In genomic region chr5:181170237-181170830, GRCh38 we compare ENCODE assay signal across 9 cellular contexts. TPM values are rescaled to one million over a fixed set of nuclear protein-coding genes. Genes with fewer than 3 reads are reported as not detected.
DNase-seq lines count a peak whose midpoint lies in the region; ATAC-seq and TF ChIP-seq lines count a peak whose summit lies in the region.
"Had no signal": no experiment of that assay in that cellular context is flagged by ENCODE, and none has a peak within 500 bp of the region (broad histone marks: within the 10 kb centered on the region; RNA-seq: fewer than 3 reads in every experiment).

No MANE protein-coding gene starts in this region.

- peak overlapping the region; percentile 40 for H3K27ac Mint-ChIP-seq in activated CD4-positive, alpha-beta memory T cell treated with anti-CD3 and anti-CD28 coated beads, Interleukin-2, amount 10 ng/mL, durations not matched to agents 7 days and 5 days

- peaks cover 66% of the 10 kb centered on the region for H3K4me1 Mint-ChIP-seq in activated CD4-positive, alpha-beta memory T cell treated with anti-CD3 and anti-CD28 coated beads, Interleukin-2, amount 10 ng/mL, durations not matched to agents 7 days and 5 days

- TF ChIP-seq CTCF in esophagus squamous epithelium (IDR thresholded peaks at IDR 0.05), result no peak
- no peak for TF ChIP-seq CTCF in body of pancreas (IDR thresholded peaks at IDR 0.05)

- no peaks in the 10 kb centered on the region for H3K9me3 Mint-ChIP-seq in activated CD4-positive, alpha-beta memory T cell treated with anti-CD3 and anti-CD28 coated beads, Interleukin-2, amount 10 ng/mL, durations not matched to agents 7 days and 5 days

- H2AFZ ChIP-seq in ACC112 (ENCODE audit: low read length, unreplicated experiment), result peak overlapping the region; percentile 56

- H3K4me1 ChIP-seq in ACC112 (ENCODE audit: control insufficient read depth, insufficient read depth, low read length, unreplicated experiment), result peaks cover 15% of the 10 kb centered on the region
- peaks cover 8% of the 10 kb centered on the region for H3K4me1 ChIP-seq in iPS-15b (ENCODE audit: control insufficient read depth, insufficient read depth, low read length)
- peaks cover 0 to 39% (median 5%) of the 10 kb centered on the region in 3 donors for H3K4me1 ChIP-seq in esophagus squamous epithelium
- H3K4me1 ChIP-seq in body of pancreas, result peaks cover 12% of the 10 kb centered on the region

- H3K27me3 ChIP-seq in ACC112 (ENCODE audit: insufficient read depth, low read length), result peaks cover 12% of the 10 kb centered on the region; the same call in 1 of the 2 replicates
- H3K27me3 ChIP-seq in iPS-15b (ENCODE audit: control insufficient read depth, insufficient read depth, low read length), result peaks cover 61% of the 10 kb centered on the region
- peaks cover 0 to 100% (median 15%) of the 10 kb centered on the region in 4 donors for H3K27me3 ChIP-seq in esophagus squamous epithelium
- peaks cover 0 to 61% of the 10 kb centered on the region in 2 donors for H3K27me3 ChIP-seq in body of pancreas

- DNase-seq in activated CD4-positive, alpha-beta memory T cell treated with anti-CD3 and anti-CD28 coated beads, Interleukin-2, amount 10 ng/mL, durations not matched to agents 7 days and 5 days, result no peak
- DNase-seq in posterior cingulate gyrus, result no peak
- no peak for DNase-seq in esophagus squamous epithelium (lab: John Stamatoyannopoulos, UW)
- no peak for DNase-seq in body of pancreas
- no peak for DNase-seq in DMS 273 treated with DMSO at 0.1 percent for 48 hours (lab: John Stamatoyannopoulos, UW)
- DNase-seq: NCI-H526 had no signal

- H3K4me3 ChIP-seq in ACC112 (ENCODE audit: low read depth, low read length), result peak overlapping the region; percentile 66
- H3K4me3 ChIP-seq in iPS-15b (ENCODE audit: low read depth, low read length), result peak overlapping the region; percentile 76
- peak overlapping the region in 1 of 4 donors; percentile 9 for H3K4me3 ChIP-seq in esophagus squamous epithelium
- no peak overlapping the region for H3K4me3 ChIP-seq in body of pancreas

- peak; percentile 8 for ATAC-seq in GM18511 (IDR thresholded peaks at IDR 0.05; ENCODE audit: unreplicated experiment)
- no peak for ATAC-seq in body of pancreas

- TF ChIP-seq POLR2A in esophagus squamous epithelium (IDR thresholded peaks at IDR 0.05), result no peak
- no peak for TF ChIP-seq POLR2A in body of pancreas (IDR thresholded peaks at IDR 0.05)

- H3K9ac ChIP-seq in iPS-15b (ENCODE audit: low read depth, low read length), result no peak overlapping the region

- peaks cover 7% of the 10 kb centered on the region for H3K36me3 Mint-ChIP-seq in activated CD4-positive, alpha-beta memory T cell treated with anti-CD3 and anti-CD28 coated beads, Interleukin-2, amount 10 ng/mL, durations not matched to agents 7 days and 5 days (ENCODE audit: low read depth)

- peak overlapping the region; percentile 56 for H3K4me3 Mint-ChIP-seq in activated CD4-positive, alpha-beta memory T cell treated with anti-CD3 and anti-CD28 coated beads, Interleukin-2, amount 10 ng/mL, durations not matched to agents 7 days and 5 days

- POLR2A ChIA-PET in activated CD4-positive, alpha-beta memory T cell treated with anti-CD3 and anti-CD28 coated beads, Interleukin-2, amount 10 ng/mL, durations not matched to agents 7 days and 5 days (lab: Charles Lee), result interaction anchor here (0.7 to 1.3 kb wide), 2 partner anchors 52 to 91 kb away, joined by 3 to 5 read pairs; partner anchors contain the start of gene TRIM52

- H3K36me3 ChIP-seq in ACC112 (ENCODE audit: insufficient read depth, low read length), result no peaks in the 10 kb centered on the region
- no peaks in the 10 kb centered on the region for H3K36me3 ChIP-seq in iPS-15b (ENCODE audit: control insufficient read depth, insufficient read depth, low read length)
- no peaks in the 10 kb centered on the region for H3K36me3 ChIP-seq in esophagus squamous epithelium
- no peaks in the 10 kb centered on the region for H3K36me3 ChIP-seq in body of pancreas (replicated peaks in 1 of 2; ENCODE audit: insufficient read depth in 1 of 2, low read depth in 2 of 2)

- 17 to 41% methylated on average over 13 to 19 of the region's 33 CpGs for WGBS in esophagus squamous epithelium, 2 donors
- WGBS in body of pancreas, 2 donors, result 12 to 18% methylated on average over 17 to 33 of the region's 33 CpGs

- H3K79me2 ChIP-seq in ACC112 (ENCODE audit: control insufficient read depth, insufficient read depth, low read length, unreplicated experiment), result no peaks in the 10 kb centered on the region

- intact Hi-C loops in posterior cingulate gyrus (cut with DNase I), result no loop called here
- intact Hi-C loops in esophagus squamous epithelium (cut with DNase I), result no loop called here
- intact Hi-C loops in body of pancreas (cut with DNase I), result no loop called here

- H3K9me3 ChIP-seq in iPS-15b (ENCODE audit: control insufficient read depth, insufficient read depth, low read length) (no peaks in the 10 kb centered on the region), esophagus squamous epithelium (no peaks in the 10 kb centered on the region), body of pancreas (no peaks in the 10 kb centered on the region)

- CTCF ChIA-PET in activated CD4-positive, alpha-beta memory T cell treated with anti-CD3 and anti-CD28 coated beads, Interleukin-2, amount 10 ng/mL, durations not matched to agents 7 days and 5 days (lab: Charles Lee), result interaction anchor here (1.2 to 4.5 kb wide), 3 partner anchors 10 to 37 kb away, joined by 3 to 50 read pairs (median 7); no protein-coding TSS in a partner anchor

- peaks cover 71% of the 10 kb centered on the region for H3K27me3 Mint-ChIP-seq in activated CD4-positive, alpha-beta memory T cell treated with anti-CD3 and anti-CD28 coated beads, Interleukin-2, amount 10 ng/mL, durations not matched to agents 7 days and 5 days

- H3K27ac ChIP-seq in ACC112 (ENCODE audit: low read depth, low read length), result no peak overlapping the region
- no peak overlapping the region for H3K27ac ChIP-seq in esophagus squamous epithelium
- H3K27ac ChIP-seq in body of pancreas, result no peak overlapping the region

RNA-seq across cellular contexts. Expression of gene OR2V2, which starts 22.9 kb away (rescaled TPM):
- not detected for total RNA-seq in activated CD4-positive, alpha-beta memory T cell treated with anti-CD3 and anti-CD28 coated beads, Interleukin-2, amount 10 ng/mL, durations not matched to agents 7 days and 5 days
- total RNA-seq in esophagus squamous epithelium (not detected), body of pancreas (not detected)

RNA-seq across cellular contexts. Expression of gene TRIM7, which starts 34.7 kb away (rescaled TPM):
- total RNA-seq in activated CD4-positive, alpha-beta memory T cell treated with anti-CD3 and anti-CD28 coated beads, Interleukin-2, amount 10 ng/mL, durations not matched to agents 7 days and 5 days, result 1 to 10 TPM; 1.9 to 2.0 TPM
- total RNA-seq in esophagus squamous epithelium (10 to 100 TPM; 44.8 to 80.6 (median 54.5) TPM), body of pancreas (10 to 100 TPM; 11.5 to 17.9 TPM)

RNA-seq across cellular contexts. Expression of gene OR2V1, which starts 39.4 kb away (rescaled TPM):
- not detected for total RNA-seq in activated CD4-positive, alpha-beta memory T cell treated with anti-CD3 and anti-CD28 coated beads, Interleukin-2, amount 10 ng/mL, durations not matched to agents 7 days and 5 days
- total RNA-seq in esophagus squamous epithelium, result not detected
- not detected for total RNA-seq in body of pancreas

RNA-seq across cellular contexts. Expression of gene TRIM41, which starts 52.7 kb away (rescaled TPM):
- total RNA-seq in activated CD4-positive, alpha-beta memory T cell treated with anti-CD3 and anti-CD28 coated beads, Interleukin-2, amount 10 ng/mL, durations not matched to agents 7 days and 5 days, result 10 to 100 TPM; 42.4 to 43.7 TPM
- total RNA-seq in esophagus squamous epithelium (10 to 100 TPM; 12.0 to 22.1 (median 13.8) TPM), body of pancreas (10 to 100 TPM; 12.5 to 15.2 TPM)

Comparison
In these comparisons a context has a peak if more than half of its experiments do, and no peak if none do; other contexts are left out.
1. H3K4me3 ChIP-seq: peak in ACC112 (single experiment) and iPS-15b (single experiment); none in body of pancreas (0 of 2).
2. RNA of gene TRIM7, which starts 34.7 kb away (total RNA-seq): 44.8 to 80.6 TPM in esophagus squamous epithelium and 11.5 to 17.9 TPM in body of pancreas; 1.9 to 2.0 TPM in activated CD4-positive, alpha-beta memory T cell treated with anti-CD3 and anti-CD28 coated beads, Interleukin-2, amount 10 ng/mL, durations not matched to agents 7 days and 5 days; every median in the first group is over 4 times any median in the second.